Comparison of ENCODE assay signal across 10 cellular contexts in the genomic region with DNA sequence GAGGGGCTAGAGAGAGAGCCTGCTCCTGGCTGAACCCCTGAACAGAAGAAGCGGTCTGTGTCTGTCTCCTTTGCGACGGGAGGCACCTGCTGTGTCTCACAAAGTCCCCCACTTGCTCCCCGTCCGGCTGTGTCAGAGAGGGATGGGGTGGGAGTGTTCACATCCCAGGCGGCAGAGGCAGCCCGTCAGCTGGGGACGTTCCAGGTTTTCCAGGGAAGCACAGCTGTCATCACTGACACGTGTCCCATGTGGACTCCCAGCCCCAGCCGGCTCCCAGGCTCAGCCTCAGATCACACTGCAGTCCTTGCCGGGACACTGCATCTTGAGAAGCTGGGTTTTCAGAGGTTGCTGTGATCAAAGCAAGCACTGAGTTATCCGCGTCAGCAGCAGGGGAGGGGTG. TPM values are rescaled to one million over a fixed set of nuclear protein-coding genes. Genes with fewer than 3 reads are reported as not detected.
DNase-seq lines count a peak whose midpoint lies in the region; ATAC-seq and TF ChIP-seq lines count a peak whose summit lies in the region.
"Had no signal": no experiment of that assay in that cellular context is flagged by ENCODE, and none has a peak within 500 bp of the region (broad histone marks: within the 10 kb centered on the region; RNA-seq: fewer than 3 reads in every experiment).

No MANE protein-coding gene starts in this region.

- H3K27ac ChIP-seq in SJCRH30: peak overlapping the region; percentile 63
- H3K27ac ChIP-seq in smooth muscle cell (ENCODE audit: low read depth): no peak overlapping the region

- H3F3A ChIP-seq in smooth muscle cell (ENCODE audit: low read depth): no peaks in the 10 kb centered on the region

- H2AFZ ChIP-seq in smooth muscle cell (ENCODE audit: low read depth): no peak overlapping the region

- H3K36me3 Mint-ChIP-seq in activated CD4-positive, alpha-beta T cell treated with anti-CD3 and anti-CD28 coated beads for 36 hours (ENCODE audit: low read depth): peaks cover 17% of the 10 kb centered on the region

- H3K9ac ChIP-seq in smooth muscle cell (ENCODE audit: low read depth): no peak overlapping the region

- H3K36me3 ChIP-seq in SJCRH30: peaks cover 25% of the 10 kb centered on the region
- no peaks in the 10 kb centered on the region for H3K36me3 ChIP-seq in smooth muscle cell (ENCODE audit: low read depth)

- TF ChIP-seq CTCF in fibroblast of the aortic adventitia (IDR thresholded peaks at IDR 0.05; ENCODE audit: insufficient read depth, low read length): no peak
- no peak for TF ChIP-seq CTCF in smooth muscle cell (IDR thresholded peaks at IDR 0.05; ENCODE audit: borderline replicate concordance, insufficient read depth, poor library complexity, severe bottlenecking)
- no peak for TF ChIP-seq CTCF in GM10248 (IDR thresholded peaks at IDR 0.05; ENCODE audit: control extremely low read depth, extremely low read depth, low read depth, missing control alignments)

- H3K4me3 ChIP-seq in SJCRH30 (peak overlapping the region; percentile 93), fibroblast of the aortic adventitia (ENCODE audit: low read depth, low read length) (peak overlapping the region; percentile 79), smooth muscle cell (no peak overlapping the region)

- no peaks in the 10 kb centered on the region for H3K9me3 Mint-ChIP-seq in activated CD4-positive, alpha-beta T cell treated with anti-CD3 and anti-CD28 coated beads for 36 hours (ENCODE audit: low read depth)
- H3K9me3 Mint-ChIP-seq: stimulated activated memory B cell treated with anti-CD40 and anti-IgM and Interleukin-4, amounts not matched to agents 10 μg/mL and 1 μg/mL and 100 μg/mL, for 72 hours had no signal

- peak overlapping the region; percentile 83 for H3K4me2 ChIP-seq in smooth muscle cell

- H3K27me3 Mint-ChIP-seq in activated CD4-positive, alpha-beta T cell treated with anti-CD3 and anti-CD28 coated beads for 36 hours: no peaks in the 10 kb centered on the region
- H3K27me3 Mint-ChIP-seq: stimulated activated memory B cell treated with anti-CD40 and anti-IgM and Interleukin-4, amounts not matched to agents 10 μg/mL and 1 μg/mL and 100 μg/mL, for 72 hours had no signal

- no peaks in the 10 kb centered on the region for H3K9me3 ChIP-seq in SJCRH30 (replicated peaks)
- no peaks in the 10 kb centered on the region for H3K9me3 ChIP-seq in smooth muscle cell (replicated peaks; ENCODE audit: low read depth)

- POLR2A ChIA-PET in activated CD4-positive, alpha-beta T cell treated with anti-CD3 and anti-CD28 coated beads for 36 hours (lab: Charles Lee): no interaction called here
- POLR2A ChIA-PET in GM10248 (lab: Yijun Ruan, JAX): no interaction called here

- no peaks in the 10 kb centered on the region for H4K20me1 ChIP-seq in smooth muscle cell (ENCODE audit: low read depth)

- ATAC-seq in activated CD4-positive, alpha-beta T cell treated with anti-CD3 and anti-CD28 coated beads for 36 hours: no peak
- no peak for ATAC-seq in HG02763 (IDR thresholded peaks at IDR 0.05; ENCODE audit: unreplicated experiment)
- ATAC-seq: stimulated activated memory B cell treated with anti-CD40 and anti-IgM and Interleukin-4, amounts not matched to agents 10 μg/mL and 1 μg/mL and 100 μg/mL, for 72 hours had no signal

- H3K4me1 ChIP-seq in SJCRH30: peaks cover 13% of the 10 kb centered on the region; the same call in 1 of the 2 replicates
- H3K4me1 ChIP-seq in smooth muscle cell (ENCODE audit: low read depth): peaks cover 7% of the 10 kb centered on the region

- WGBS in smooth muscle cell (ENCODE audit: low lambda C conversion rate): 94% methylated on average over 13 of the region's 13 CpGs

- DNase-seq in activated CD4-positive, alpha-beta T cell treated with anti-CD3 and anti-CD28 coated beads for 36 hours: no peak
- DNase-seq in activated CD4-positive, alpha-beta T cell treated with anti-CD3 and anti-CD28 coated beads for 48 hours: no peak
- DNase-seq in SJCRH30: peak; percentile 93 to 95
- no peak for DNase-seq in fibroblast of the aortic adventitia (ENCODE audit: low read depth)
- no peak for DNase-seq in smooth muscle cell (lab: John Stamatoyannopoulos, UW; ENCODE audit: unreplicated experiment)
- DNase-seq in GM10248 (ENCODE audit: extremely low spot score): no peak
- no peak for DNase-seq in NCI-H2171 treated with DMSO at 0.1 percent for 48 hours (lab: John Stamatoyannopoulos, UW)
- DNase-seq: activated CD8-positive, alpha-beta memory T cell treated with anti-CD3 and anti-CD28 coated beads, Interleukin-2, amount 50 U/mL, for 4 hours had no signal

- intact Hi-C loops in activated CD4-positive, alpha-beta T cell treated with anti-CD3 and anti-CD28 coated beads for 36 hours (cut with DNase I, micrococcal nuclease): loop anchor here in 1 of 2 experiments (5.0 kb wide), 1 partner anchor 773 kb away; a partner anchor contains a TSS

- H3K4me1 Mint-ChIP-seq in activated CD4-positive, alpha-beta T cell treated with anti-CD3 and anti-CD28 coated beads for 36 hours: peaks cover 15% of the 10 kb centered on the region

- H3K4me3 Mint-ChIP-seq in activated CD4-positive, alpha-beta T cell treated with anti-CD3 and anti-CD28 coated beads for 36 hours: peak overlapping the region; percentile 92

- peak overlapping the region; percentile 42 for H3K27ac Mint-ChIP-seq in activated CD4-positive, alpha-beta T cell treated with anti-CD3 and anti-CD28 coated beads for 36 hours

- CTCF ChIA-PET in activated CD4-positive, alpha-beta T cell treated with anti-CD3 and anti-CD28 coated beads for 36 hours (lab: Charles Lee): interaction anchor here (0.6 to 0.7 kb wide), 2 partner anchors 22 to 31 kb away, joined by 3 to 4 read pairs; no protein-coding TSS in a partner anchor
- CTCF ChIA-PET in GM10248 (lab: Yijun Ruan, JAX): no interaction called here

- peaks cover 18% of the 10 kb centered on the region for H3K79me2 ChIP-seq in smooth muscle cell (ENCODE audit: low read depth)

- H3K27me3 ChIP-seq in SJCRH30: no peaks in the 10 kb centered on the region
- no peaks in the 10 kb centered on the region for H3K27me3 ChIP-seq in smooth muscle cell (ENCODE audit: low read depth)

RNA-seq across cellular contexts. Expression of a gene that starts 1.6 kb away (rescaled TPM):
- total RNA-seq in activated CD4-positive, alpha-beta T cell treated with anti-CD3 and anti-CD28 coated beads for 36 hours: 10 to 100 TPM; 48.1 to 60.0 TPM
- 21.9 and 27.9 TPM in 2 replicates for total RNA-seq in SJCRH30 (2014; rRNA removed; shearing (Covaris generic))
- total RNA-seq in fibroblast of the aortic adventitia (ENCODE audit: low replicate concordance): 23.5 and 29.1 TPM in 2 replicates
- total RNA-seq in smooth muscle cell: 4.8 and 6.5 TPM in 2 replicates
- 22.9 and 25.1 TPM in 2 replicates for polyA plus RNA-seq in smooth muscle cell

RNA-seq across cellular contexts. Expression of a gene that starts 6.0 kb away (rescaled TPM):
- total RNA-seq in activated CD4-positive, alpha-beta T cell treated with anti-CD3 and anti-CD28 coated beads for 36 hours: not detected
- not detected in 2 replicates for total RNA-seq in SJCRH30 (2014; rRNA removed; shearing (Covaris generic))
- not detected in 2 replicates for total RNA-seq in fibroblast of the aortic adventitia (ENCODE audit: low replicate concordance)
- total RNA-seq in smooth muscle cell: not detected in 2 replicates
- polyA plus RNA-seq in smooth muscle cell: not detected in 2 replicates

RNA-seq across cellular contexts. Expression of a gene that starts 19.9 kb away (rescaled TPM):
- 10 to 100 TPM; 29.9 to 33.7 TPM for total RNA-seq in activated CD4-positive, alpha-beta T cell treated with anti-CD3 and anti-CD28 coated beads for 36 hours
- total RNA-seq in SJCRH30 (2014; rRNA removed; shearing (Covaris generic)): 32.2 and 33.8 TPM in 2 replicates
- total RNA-seq in fibroblast of the aortic adventitia (ENCODE audit: low replicate concordance) (64.8 and 432 TPM in 2 replicates), smooth muscle cell (15.6 and 25.9 TPM in 2 replicates)
- polyA plus RNA-seq in smooth muscle cell: 45.2 and 59.9 TPM in 2 replicates

RNA-seq across cellular contexts. Expression of a gene that starts 38.8 kb away (rescaled TPM):
- 10 to 100 TPM; 12.6 to 17.5 TPM for total RNA-seq in activated CD4-positive, alpha-beta T cell treated with anti-CD3 and anti-CD28 coated beads for 36 hours
- 1.1 and 1.2 TPM in 2 replicates for total RNA-seq in SJCRH30 (2014; rRNA removed; shearing (Covaris generic))
- total RNA-seq in fibroblast of the aortic adventitia (ENCODE audit: low replicate concordance) (5.0 and 22.1 TPM in 2 replicates), smooth muscle cell (0.31 and 0.90 TPM in 2 replicates)
- 3.0 and 4.2 TPM in 2 replicates for polyA plus RNA-seq in smooth muscle cell

RNA-seq across cellular contexts. Expression of a gene that starts 50.4 kb away (rescaled TPM):
- total RNA-seq in activated CD4-positive, alpha-beta T cell treated with anti-CD3 and anti-CD28 coated beads for 36 hours: 1 to 10 TPM in 1 of 2 experiments, under 1 TPM in 1; 0.70 to 1.6 TPM
- 0.33 and 0.71 TPM in 2 replicates for total RNA-seq in SJCRH30 (2014; rRNA removed; shearing (Covaris generic))
- total RNA-seq in fibroblast of the aortic adventitia (ENCODE audit: low replicate concordance): 0.36 and 0.41 TPM in 2 replicates
- not detected in 2 replicates for total RNA-seq in smooth muscle cell
- polyA plus RNA-seq in smooth muscle cell: 0.24 and 1.0 TPM in 2 replicates

Comparison
In these comparisons a context has a peak if more than half of its experiments do, and no peak if none do; other contexts are left out.
1. DNase-seq: peak in SJCRH30 (2 of 2); none in activated CD4-positive, alpha-beta T cell treated with anti-CD3 and anti-CD28 coated beads for 36 hours (single experiment), activated CD4-positive, alpha-beta T cell treated with anti-CD3 and anti-CD28 coated beads for 48 hours (single experiment), fibroblast of the aortic adventitia (single experiment), smooth muscle cell (single experiment), GM10248 (single experiment) and NCI-H2171 treated with DMSO at 0.1 percent for 48 hours (single experiment).